13 cellular contexts compared by ENCODE assay signal in genomic region chr9:36092014-36092413, GRCh38. TPM values are rescaled to one million over a fixed set of nuclear protein-coding genes. Genes with fewer than 3 reads are reported as not detected.
DNase-seq lines count a peak whose midpoint lies in the region; ATAC-seq, FAIRE-seq and TF ChIP-seq lines count a peak whose summit lies in the region.
"Had no signal": no experiment of that assay in that cellular context is flagged by ENCODE, and none has a peak within 500 bp of the region (broad histone marks: within the 10 kb centered on the region; RNA-seq: fewer than 3 reads in every experiment).

No MANE protein-coding gene starts in this region.

- FAIRE-seq in D721Med (lab: Jason Lieb, UNC), result no peak

- peak overlapping the region; percentile 37 for H3K4me3 Mint-ChIP-seq in HFFc6
- H3K4me3 Mint-ChIP-seq in naive B cell, result peak overlapping the region in 4 of 8 donors; percentile 8 to 82 (median 50)

- H3K27me3 Mint-ChIP-seq in HFFc6 (ENCODE audit: insufficient read depth), result no peaks in the 10 kb centered on the region; the same call in 1 of the 2 replicates
- H3K27me3 Mint-ChIP-seq in naive B cell, result no peaks in the 10 kb centered on the region

- H3K4me1 ChIP-seq in adipocyte (ENCODE audit: control insufficient read depth, insufficient read depth, low read length), result peaks cover 40% of the 10 kb centered on the region

- ATAC-seq in naive B cell (ENCODE audit: low read depth in 2 of 2), result no peak
- no peak for ATAC-seq in HG02642 (IDR thresholded peaks at IDR 0.05; ENCODE audit: poor library complexity, unreplicated experiment)
- no peak for ATAC-seq in HG03108 (IDR thresholded peaks at IDR 0.05; ENCODE audit: unreplicated experiment)

- peak overlapping the region; percentile 36 for H3K9ac ChIP-seq in adipocyte (ENCODE audit: low read length)

- H3K36me3 ChIP-seq in adipocyte (ENCODE audit: control insufficient read depth, insufficient read depth, low read length, severe bottlenecking), result peaks cover 20% of the 10 kb centered on the region

- peak overlapping the region; percentile 83 for H3K27ac Mint-ChIP-seq in HFFc6
- H3K27ac Mint-ChIP-seq in naive B cell, result peak overlapping the region; percentile 18 to 97 (median 96)

- no peaks in the 10 kb centered on the region for H3K27me3 ChIP-seq in adipocyte (replicated peaks; ENCODE audit: control insufficient read depth, insufficient read depth, low read length)
- H3K27me3 ChIP-seq: BLaER1 treated with 17β-estradiol and CSF1 and Interleukin-3, amounts not matched to agents 10 nM and 100 nM; stomach had no signal

- no peaks in the 10 kb centered on the region for H3K9me3 ChIP-seq in adipocyte (ENCODE audit: control insufficient read depth, low read length)
- H3K9me3 ChIP-seq: stomach had no signal

- no peak overlapping the region for H3K4me3 ChIP-seq in adipocyte (ENCODE audit: low read length)
- H3K4me3 ChIP-seq: BLaER1 treated with 17β-estradiol and CSF1 and Interleukin-3, amounts not matched to agents 10 nM and 100 nM; stomach had no signal

- H3K36me3 Mint-ChIP-seq in HFFc6 (ENCODE audit: low read depth) (peaks cover 49% of the 10 kb centered on the region), naive B cell (peaks cover 5 to 8% of the 10 kb centered on the region in 2 donors)

- H3K4me1 Mint-ChIP-seq in HFFc6 (ENCODE audit: low read depth) (peaks cover 62% of the 10 kb centered on the region), naive B cell (peaks cover 12 to 19% (median 14%) of the 10 kb centered on the region in 3 donors)

- DNase-seq in HFFc6 (no peak), adipocyte (ENCODE audit: low read depth) (no peak), naive B cell (no peak), D721Med (ENCODE audit: insufficient read length, low spot score) (no peak), GM03348 (ENCODE audit: low spot score) (no peak)
- DNase-seq: foreskin melanocyte, H7, retina, stomach had no signal

- TF ChIP-seq CTCF in C4-2B (conservative IDR thresholded peaks at IDR 0.05) (peak; percentile 32), HFFc6 (IDR thresholded peaks at IDR 0.05) (no peak), D721Med (IDR thresholded peaks at IDR 0.05; ENCODE audit: insufficient read depth, missing control alignments) (no peak)

- H3K27ac ChIP-seq in C4-2B, result no peak overlapping the region

- H3K9me3 Mint-ChIP-seq in HFFc6 (peaks cover 2% of the 10 kb centered on the region), naive B cell (peaks cover 0 to 4% (median 1%) of the 10 kb centered on the region in 7 donors)

RNA-seq across cellular contexts. Expression of gene GLIPR2, which starts 44.5 kb away (rescaled TPM):
- total RNA-seq in HFFc6 (2021; fragmentation: NEBNext Ultra II Directional; extraction: Animal tissue kit (Norgen Biotek cat#: 25700)), result 10 to 100 TPM; 18.1 to 24.7 (median 23.4) TPM
- polyA plus RNA-seq in naive B cell (ENCODE audit: low read depth in 6 of 6), result 10 to 100 TPM; 32.7 to 49.7 (median 48.2) TPM

RNA-seq across cellular contexts. Expression of gene RECK, which starts 55.3 kb away (rescaled TPM):
- total RNA-seq in HFFc6 (2021; fragmentation: NEBNext Ultra II Directional; extraction: Animal tissue kit (Norgen Biotek cat#: 25700)), result 100 to 1,000 TPM; 149 to 182 (median 173) TPM
- polyA plus RNA-seq in naive B cell (ENCODE audit: low read depth in 6 of 6), result 10 to 100 TPM in 4 of 6 donors, 1 to 10 TPM in 2; 7.9 to 14.2 (median 11.2) TPM
